ENCODE assay signal across 1 cellular context in the genomic region with DNA sequence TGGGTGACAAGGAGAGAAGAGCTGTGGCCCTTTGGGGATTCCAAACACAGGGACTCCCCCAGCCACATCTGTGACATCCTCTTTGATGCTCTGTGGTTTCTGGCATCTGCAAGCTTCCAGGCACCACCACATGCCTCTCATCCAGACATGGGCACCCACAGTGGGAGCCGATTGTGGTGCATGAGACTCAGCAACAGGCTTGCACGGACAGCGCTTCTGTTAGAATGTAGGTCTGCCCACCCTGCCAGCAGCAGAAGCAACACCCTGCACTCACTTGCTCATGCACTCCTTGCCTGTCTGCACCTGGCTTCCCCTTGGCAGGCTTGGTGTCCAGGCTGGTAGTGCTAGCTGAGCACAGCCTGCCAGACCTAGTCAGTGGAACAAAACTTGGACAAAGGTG.
TF ChIP-seq lines count a peak whose summit lies in the region.

No MANE protein-coding gene starts in this region.

TF ChIP-seq in IMR-90, 13 proteins besides CTCF, POLR2A, EP300 and RAD21 (continued from another document):
- TF ChIP-seq NFE2L2 (IDR thresholded peaks at IDR 0.05; ENCODE audit: low read depth, low read length): no peak
- no peak for TF ChIP-seq SMC3 (IDR thresholded peaks at IDR 0.05; ENCODE audit: low read depth, low read length)
- TF ChIP-seq RFX5 (IDR thresholded peaks at IDR 0.05; ENCODE audit: low read depth, low read length): no peak
- TF ChIP-seq CHD1 (IDR thresholded peaks at IDR 0.05; ENCODE audit: low read depth, low read length): no peak
- no peak for TF ChIP-seq MAFK (IDR thresholded peaks at IDR 0.05; ENCODE audit: low read depth, low read length)
- TF ChIP-seq BHLHE40 (IDR thresholded peaks at IDR 0.05; ENCODE audit: low read depth, low read length): no peak
- no peak for TF ChIP-seq FOS (IDR thresholded peaks at IDR 0.05; ENCODE audit: low read depth, low read length)
- TF ChIP-seq MAZ (IDR thresholded peaks at IDR 0.05; ENCODE audit: borderline replicate concordance, low read depth, low read length): no peak
- TF ChIP-seq RCOR1 (IDR thresholded peaks at IDR 0.05; ENCODE audit: insufficient replicate concordance, low read length): no peak
- no peak for TF ChIP-seq CEBPB (IDR thresholded peaks at IDR 0.05; ENCODE audit: low read depth, low read length)
- no peak for TF ChIP-seq MXI1 (IDR thresholded peaks at IDR 0.05; ENCODE audit: borderline replicate concordance, low read depth, low read length)
